ENCODE assay signal across 28 cellular contexts in the genomic region with DNA sequence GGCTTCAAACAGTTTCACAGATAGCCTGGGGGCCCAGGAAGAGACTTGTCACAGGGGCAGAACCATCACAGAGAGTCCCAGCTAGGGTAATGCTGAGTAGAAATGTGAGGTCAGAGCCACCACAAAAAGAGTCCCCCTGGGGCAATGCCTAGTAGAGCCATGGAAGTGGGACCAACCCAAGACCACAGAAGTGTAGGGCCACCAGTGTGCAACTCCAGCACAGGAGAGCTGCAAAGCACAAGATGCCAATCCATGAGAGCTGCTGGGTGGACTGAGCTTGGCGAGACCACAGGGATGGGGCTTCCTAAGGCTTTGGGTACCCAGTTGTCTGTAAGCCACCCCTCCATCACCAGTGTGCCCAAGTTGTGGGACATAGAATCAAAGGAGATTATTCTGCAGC.
"Had no signal": no experiment of that assay in that cellular context is flagged by ENCODE, and none has a peak within 500 bp of the region (broad histone marks: within the 10 kb centered on the region; RNA-seq: fewer than 3 reads in every experiment).

No MANE protein-coding gene starts in this region.

- H3K27me3 ChIP-seq: left lung, pancreas, stomach, testis, thyroid gland, transverse colon, upper lobe of right lung had no signal

- H3K27me3 Mint-ChIP-seq: naive B cell; stimulated activated naive B cell treated with anti-CD40 and anti-IgM and Interleukin-4, amounts not matched to agents 10 μg/mL and 1 μg/mL and 100 μg/mL, for 72 hours had no signal

- H3K27ac Mint-ChIP-seq: mesothelial cell of epicardium; naive B cell; nephron; stimulated activated naive B cell treated with anti-CD40 and anti-IgM and Interleukin-4, amounts not matched to agents 10 μg/mL and 1 μg/mL and 100 μg/mL, for 72 hours had no signal

- H3K27ac ChIP-seq: left lung, lower lobe of right lung, pancreas, prostate gland, skin epidermis, stomach, testis, thyroid gland, transverse colon, upper lobe of right lung had no signal

- H3K9me3 Mint-ChIP-seq: mesothelial cell of epicardium; nephron; neural crest cell; stimulated activated naive B cell treated with anti-CD40 and anti-IgM and Interleukin-4, amounts not matched to agents 10 μg/mL and 1 μg/mL and 100 μg/mL, for 72 hours had no signal

- H3K4me3 ChIP-seq: left lung, lower lobe of right lung, pancreas, prostate gland, skin epidermis, stomach, testis, thyroid gland, transverse colon, upper lobe of right lung had no signal

- H3K4me1 ChIP-seq: left lung, lower lobe of right lung, pancreas, prostate gland, stomach, testis, thyroid gland, transverse colon, upper lobe of right lung had no signal

- DNase-seq: head of caudate nucleus; hippocampal formation; kidney; left colon; left lung; lower lobe of right lung; mammary epithelial cell; mesenchymal stem cell; naive B cell; pancreas; retina; right cardiac atrium; stimulated activated CD4-positive, alpha-beta T cell treated with anti-CD3 and anti-CD28 coated beads, Interleukin-12 subunit alpha, Interleukin-12 subunit beta, amount 100 ng/mL, for 4 hours; stimulated activated CD4-positive, alpha-beta T cell treated with anti-CD3 and anti-CD28 coated beads, Interleukin-15, amount 100 ng/mL, for 24 hours; stimulated activated CD4-positive, alpha-beta T cell treated with anti-CD3 and anti-CD28 coated beads, Interleukin-4, amount 100 ng/mL, for 24 hours; stimulated activated naive B cell treated with anti-CD40 and anti-IgM and Interleukin-4, amounts not matched to agents 10 μg/mL and 1 μg/mL and 100 μg/mL, for 72 hours; stimulated activated naive CD8-positive, alpha-beta T cell treated with anti-CD3 and anti-CD28 coated beads, Interleukin-15, Interleukin-2, amounts not matched to agents 100 U/mL and 50 U/mL, for 24 hours; stomach; testis; thyroid gland; transverse colon; upper lobe of right lung had no signal

- H3K4me3 Mint-ChIP-seq: mesothelial cell of epicardium; naive B cell; nephron; neural crest cell; stimulated activated naive B cell treated with anti-CD40 and anti-IgM and Interleukin-4, amounts not matched to agents 10 μg/mL and 1 μg/mL and 100 μg/mL, for 72 hours had no signal

- H3K36me3 Mint-ChIP-seq: mesothelial cell of epicardium; naive B cell; stimulated activated naive B cell treated with anti-CD40 and anti-IgM and Interleukin-4, amounts not matched to agents 10 μg/mL and 1 μg/mL and 100 μg/mL, for 72 hours had no signal

- H3K9me3 ChIP-seq: left lung, lower lobe of right lung, pancreas, prostate gland, stomach, testis, thyroid gland, transverse colon, upper lobe of right lung had no signal

- ATAC-seq: left colon; left lung; pancreas; right cardiac atrium; sciatic nerve; stimulated activated naive CD8-positive, alpha-beta T cell treated with anti-CD3 and anti-CD28 coated beads, Interleukin-15, Interleukin-2, amounts not matched to agents 100 U/mL and 50 U/mL, for 24 hours; upper lobe of right lung had no signal

- H3K4me1 Mint-ChIP-seq: naive B cell; nephron; stimulated activated naive B cell treated with anti-CD40 and anti-IgM and Interleukin-4, amounts not matched to agents 10 μg/mL and 1 μg/mL and 100 μg/mL, for 72 hours had no signal

- H3K36me3 ChIP-seq: left lung, lower lobe of right lung, pancreas, prostate gland, stomach, thyroid gland, transverse colon, upper lobe of right lung had no signal
